ENCODE assay signal across 8 cellular contexts in the genomic region with DNA sequence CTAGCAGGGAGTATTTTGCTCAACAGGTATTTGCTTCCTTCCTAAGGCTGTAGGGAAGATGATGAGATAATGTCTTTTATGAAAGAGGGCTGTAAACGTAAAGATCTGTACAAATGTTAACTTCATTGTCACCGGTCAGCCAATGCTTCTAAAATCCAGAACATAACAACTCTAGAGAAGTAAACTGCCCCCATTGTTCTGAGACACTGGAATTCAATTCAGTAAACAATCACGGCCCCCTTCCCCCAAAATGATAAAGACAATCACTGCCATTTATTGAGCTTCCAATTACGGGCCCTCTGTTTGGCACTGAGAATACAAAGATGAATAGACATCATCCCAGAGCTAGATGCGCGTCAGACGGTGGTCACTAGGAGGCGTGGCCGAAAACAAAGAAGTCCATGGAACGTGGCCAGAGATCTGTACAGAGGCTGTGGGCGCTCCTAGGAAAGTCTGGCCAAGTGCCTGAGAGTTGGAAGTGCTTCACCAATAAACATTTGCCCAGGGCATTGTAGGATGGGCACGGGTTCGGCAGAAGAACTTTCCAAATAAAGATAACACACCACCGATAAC. TPM values are rescaled to one million over a fixed set of nuclear protein-coding genes. Genes with fewer than 3 reads are reported as not detected.
DNase-seq lines count a peak whose midpoint lies in the region; ATAC-seq and TF ChIP-seq lines count a peak whose summit lies in the region.

No MANE protein-coding gene starts in this region.

- H3K9me3 Mint-ChIP-seq in activated naive CD4-positive, alpha-beta T cell treated with anti-CD3 and anti-CD28 coated beads for 36 hours: no peaks in the 10 kb centered on the region
- H3K9me3 Mint-ChIP-seq in nephron: no peaks in the 10 kb centered on the region

- no peak for TF ChIP-seq CTCF in foreskin fibroblast (IDR thresholded peaks at IDR 0.05; ENCODE audit: low read depth, low read length)
- TF ChIP-seq CTCF in nephron (IDR thresholded peaks at IDR 0.05; ENCODE audit: unreplicated experiment in 3 of 3): peak in 1 of 3 experiments; percentile 16
- TF ChIP-seq CTCF in uterus (IDR thresholded peaks at IDR 0.05): no peak

- CTCF ChIA-PET in activated naive CD4-positive, alpha-beta T cell treated with anti-CD3 and anti-CD28 coated beads for 36 hours (lab: Charles Lee): interaction anchor here (1.5 to 2.5 kb wide), 2 partner anchors 16 to 106 kb away, joined by 4 to 8 read pairs; no protein-coding TSS in a partner anchor

- peaks cover 47% of the 10 kb centered on the region for H3K36me3 Mint-ChIP-seq in activated naive CD4-positive, alpha-beta T cell treated with anti-CD3 and anti-CD28 coated beads for 36 hours (ENCODE audit: low read depth)
- H3K36me3 Mint-ChIP-seq in nephron (ENCODE audit: low read depth): peaks cover 23% of the 10 kb centered on the region

- H3K4me3 ChIP-seq in foreskin fibroblast (ENCODE audit: low read depth in 1 of 2, low read length in 2 of 2): peak overlapping the region; percentile 92 to 93
- H3K4me3 ChIP-seq in uterus: peak overlapping the region; percentile 66 to 84

- no peaks in the 10 kb centered on the region for H3K27me3 Mint-ChIP-seq in activated naive CD4-positive, alpha-beta T cell treated with anti-CD3 and anti-CD28 coated beads for 36 hours (ENCODE audit: low read depth)
- no peaks in the 10 kb centered on the region for H3K27me3 Mint-ChIP-seq in nephron (ENCODE audit: low read depth)

- TF ChIP-seq POLR2A in uterus (IDR thresholded peaks at IDR 0.05): no peak

- DNase-seq in NCI-H2081 (lab: John Stamatoyannopoulos, UW) (peak; percentile 66 to 70), NCI-H2081 treated with DMSO at 0.1 percent for 48 hours (lab: John Stamatoyannopoulos, UW) (no peak), NCI-H69 (lab: John Stamatoyannopoulos, UW) (peak; percentile 83), foreskin fibroblast (peak; percentile 84 to 94), uterus (peak; percentile 78 to 80)
- peak; percentile 73 for DNase-seq in activated naive CD4-positive, alpha-beta T cell treated with anti-CD3 and anti-CD28 coated beads for 36 hours

- peak overlapping the region; percentile 100 for H3K27ac Mint-ChIP-seq in activated naive CD4-positive, alpha-beta T cell treated with anti-CD3 and anti-CD28 coated beads for 36 hours
- peak overlapping the region; percentile 97 to 99 (median 99) for H3K27ac Mint-ChIP-seq in nephron

- H3K4me1 Mint-ChIP-seq in activated naive CD4-positive, alpha-beta T cell treated with anti-CD3 and anti-CD28 coated beads for 36 hours (ENCODE audit: low read depth): peaks cover 37% of the 10 kb centered on the region
- H3K4me1 Mint-ChIP-seq in nephron: peaks cover 15% of the 10 kb centered on the region

- peak overlapping the region; percentile 91 to 98 for H3K27ac ChIP-seq in uterus

- H3K4me1 ChIP-seq in uterus: peaks cover 0 to 5% of the 10 kb centered on the region in 2 donors

- H3K9me3 ChIP-seq in uterus: no peaks in the 10 kb centered on the region

- no peaks in the 10 kb centered on the region for H3K27me3 ChIP-seq in uterus

- peak overlapping the region; percentile 97 for H3K4me3 Mint-ChIP-seq in activated naive CD4-positive, alpha-beta T cell treated with anti-CD3 and anti-CD28 coated beads for 36 hours
- peak overlapping the region; percentile 92 to 96 (median 94) for H3K4me3 Mint-ChIP-seq in nephron

- intact Hi-C loops in activated naive CD4-positive, alpha-beta T cell treated with anti-CD3 and anti-CD28 coated beads for 36 hours (cut with micrococcal nuclease): loop anchor here (1.0 to 5.0 kb wide), 8 partner anchors 24 to 365 kb away; partner anchors contain the start of genes CPSF7, FADS3, FTH1 and INCENP
- intact Hi-C loops in uterus (cut with DNase I; ENCODE audit: low total_unique reads): loop anchor here (10.0 kb wide), 1 partner anchor 103 kb away; the partner anchor contains the start of gene FADS3

- H3K36me3 ChIP-seq in uterus: no peaks in the 10 kb centered on the region

- peak; percentile 13 for ATAC-seq in HG03097 (IDR thresholded peaks at IDR 0.05; ENCODE audit: low FRiP score, unreplicated experiment)

RNA-seq across cellular contexts. Expression of gene TMEM258, which starts 0.6 kb away (rescaled TPM):
- 100 to 1,000 TPM; 166 to 167 TPM for total RNA-seq in activated naive CD4-positive, alpha-beta T cell treated with anti-CD3 and anti-CD28 coated beads for 36 hours
- total RNA-seq in uterus: 10 to 100 TPM; 14.6 to 96.9 (median 38.7) TPM

RNA-seq across cellular contexts. Expression of gene FEN1, which starts 0.9 kb away (rescaled TPM):
- total RNA-seq in activated naive CD4-positive, alpha-beta T cell treated with anti-CD3 and anti-CD28 coated beads for 36 hours: 10 to 100 TPM; 74.7 to 75.9 TPM
- total RNA-seq in uterus: 10 to 100 TPM in 1 of 4 donors, 1 to 10 TPM in 2, under 1 TPM in 1; 0.77 to 19.4 (median 6.8) TPM

RNA-seq across cellular contexts. Expression of gene FADS1, which starts 25.0 kb away (rescaled TPM):
- 10 to 100 TPM; 12.1 to 12.8 TPM for total RNA-seq in activated naive CD4-positive, alpha-beta T cell treated with anti-CD3 and anti-CD28 coated beads for 36 hours
- total RNA-seq in uterus: 10 to 100 TPM; 23.8 to 57.1 (median 38.3) TPM

RNA-seq across cellular contexts. Expression of gene FADS2, which starts 36.3 kb away (rescaled TPM):
- total RNA-seq in activated naive CD4-positive, alpha-beta T cell treated with anti-CD3 and anti-CD28 coated beads for 36 hours: 10 to 100 TPM; 32.1 to 34.1 TPM
- 100 to 1,000 TPM in 2 of 4 donors, 10 to 100 TPM in 2; 13.5 to 117 (median 84.9) TPM for total RNA-seq in uterus

RNA-seq across cellular contexts. Expression of gene MYRF, which starts 39.4 kb away (rescaled TPM):
- total RNA-seq in activated naive CD4-positive, alpha-beta T cell treated with anti-CD3 and anti-CD28 coated beads for 36 hours: under 1 TPM; 0.27 to 0.48 TPM
- total RNA-seq in uterus: 100 to 1,000 TPM in 1 of 4 donors, 10 to 100 TPM in 2, 1 to 10 TPM in 1; 6.4 to 106 (median 12.7) TPM
